Comparison of ENCODE assay signal across 9 cellular contexts in the genomic region with DNA sequence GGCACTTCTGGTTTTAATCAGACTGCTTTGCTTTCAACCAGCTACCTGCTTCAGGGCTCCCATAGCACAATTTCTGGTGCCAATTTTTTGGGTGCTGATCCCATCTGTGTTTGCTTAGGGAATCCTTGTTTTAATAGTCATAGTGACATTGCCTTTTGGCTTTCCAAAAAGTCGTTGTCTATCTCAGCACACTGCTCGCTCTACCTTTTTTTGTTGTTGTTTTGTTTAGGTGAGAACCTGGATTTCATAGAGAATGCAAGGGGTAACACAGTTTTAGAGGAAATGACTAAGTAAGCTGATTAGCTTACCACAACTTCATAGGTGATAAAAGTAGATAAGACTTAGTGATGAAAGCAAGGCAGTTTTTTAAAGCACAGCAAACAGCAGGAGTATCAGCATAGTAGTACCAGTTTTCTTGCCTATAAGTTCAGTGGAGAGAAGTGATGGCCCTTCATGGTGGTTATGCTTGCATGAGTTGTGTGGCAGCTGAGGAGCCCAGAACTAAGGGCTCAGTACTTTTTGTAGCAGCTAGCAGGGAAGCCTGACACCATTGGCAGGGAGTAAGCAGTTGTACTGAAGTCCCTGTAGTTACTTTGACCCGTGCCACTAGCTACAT. TPM values are rescaled to one million over a fixed set of nuclear protein-coding genes. Genes with fewer than 3 reads are reported as not detected.
DNase-seq lines count a peak whose midpoint lies in the region; ATAC-seq, FAIRE-seq and TF ChIP-seq lines count a peak whose summit lies in the region.
"Had no signal": no experiment of that assay in that cellular context is flagged by ENCODE, and none has a peak within 500 bp of the region (broad histone marks: within the 10 kb centered on the region; RNA-seq: fewer than 3 reads in every experiment).

No MANE protein-coding gene starts in this region.

- no peak for ATAC-seq in GM18511 (IDR thresholded peaks at IDR 0.05; ENCODE audit: unreplicated experiment)

- peaks cover 5% of the 10 kb centered on the region for H3K9me1 ChIP-seq in keratinocyte (ENCODE audit: control insufficient read depth, extremely low read depth, insufficient read depth, low read length)

- H3K36me3 Mint-ChIP-seq in activated CD4-positive, alpha-beta memory T cell treated with anti-CD3 and anti-CD28 coated beads for 36 hours = no peaks in the 10 kb centered on the region
- H3K36me3 Mint-ChIP-seq: memory B cell had no signal

- H3K36me3 ChIP-seq in HEK293 (ENCODE audit: control insufficient read depth in 2 of 2, insufficient read depth in 1 of 2, low read length in 2 of 2) (no peaks in the 10 kb centered on the region), keratinocyte (ENCODE audit: control insufficient read depth in 2 of 2, extremely low read depth in 1 of 2, insufficient read depth in 2 of 2, low read length in 2 of 2) (no peaks in the 10 kb centered on the region)

- H3K27ac ChIP-seq in HEK293 (ENCODE audit: extremely low read depth, low read depth, low read length) (no peak overlapping the region), keratinocyte (ENCODE audit: control insufficient read depth, insufficient read depth, low read length) (peak overlapping the region; percentile 28)

- no peaks in the 10 kb centered on the region for H3K27me3 ChIP-seq in keratinocyte (ENCODE audit: control insufficient read depth, extremely low read depth, insufficient read depth, low read length)

- TF ChIP-seq CTCF in HEK293 (tag by site-specific recombination; IDR thresholded peaks at IDR 0.05) = no peak
- no peak for TF ChIP-seq CTCF in keratinocyte (optimal IDR thresholded peaks at IDR 0.05 in 1 of 3, IDR thresholded peaks at IDR 0.05 in 1 of 3, conservative IDR thresholded peaks at IDR 0.05 in 1 of 3; ENCODE audit: extremely low read depth in 1 of 3, insufficient read depth in 2 of 3, low read length in 3 of 3)

- H3K4me1 ChIP-seq in HEK293 (ENCODE audit: control insufficient read depth, insufficient read depth, low read length) = peaks cover 3% of the 10 kb centered on the region; the same call in 1 of the 2 replicates
- H3K4me1 ChIP-seq in keratinocyte (ENCODE audit: control insufficient read depth, extremely low read depth, insufficient read depth, low read length) = peaks cover 13% of the 10 kb centered on the region

- CTCF ChIA-PET in HEK293 (lab: Yijun Ruan, JAX) = interaction anchor here (0.6 kb wide), 2 partner anchors 160 to 994 kb away, joined by 3 to 7 read pairs; no protein-coding TSS in a partner anchor
- CTCF ChIA-PET in activated CD4-positive, alpha-beta memory T cell treated with anti-CD3 and anti-CD28 coated beads for 36 hours (lab: Charles Lee) = interaction anchor here (1.0 kb wide), 1 partner anchor 170 kb away, joined by 3 read pairs; no protein-coding TSS in a partner anchor

- H3K9me3 ChIP-seq in HEK293 (ENCODE audit: control insufficient read depth, insufficient read depth, low read depth, low read length) = no peaks in the 10 kb centered on the region
- H3K9me3 ChIP-seq in keratinocyte (ENCODE audit: control insufficient read depth, low read depth, low read length) = no peaks in the 10 kb centered on the region

- peak overlapping the region; percentile 57 for H3K4me3 Mint-ChIP-seq in activated CD4-positive, alpha-beta memory T cell treated with anti-CD3 and anti-CD28 coated beads for 36 hours
- H3K4me3 Mint-ChIP-seq: memory B cell had no signal

- DNase-seq in GM12891 (ENCODE audit: insufficient read length, low spot score) (no peak), keratinocyte (ENCODE audit: low read depth, low spot score) (no peak), NCI-H774 (lab: John Stamatoyannopoulos, UW) (no peak), kidney glomerular epithelial cell (lab: John Stamatoyannopoulos, UW) (no peak)
- no peak for DNase-seq in activated CD4-positive, alpha-beta memory T cell treated with anti-CD3 and anti-CD28 coated beads for 36 hours
- DNase-seq: NCI-H1694 treated with DMSO at 0.1 percent for 48 hours had no signal

- FAIRE-seq in GM12891 (lab: Jason Lieb, UNC) (peak; percentile 67), keratinocyte (lab: Jason Lieb, UNC) (peak; percentile 64)

- no peak overlapping the region for H2AFZ ChIP-seq in keratinocyte (ENCODE audit: control insufficient read depth, low read length)

- no peaks in the 10 kb centered on the region for H3K9me3 Mint-ChIP-seq in activated CD4-positive, alpha-beta memory T cell treated with anti-CD3 and anti-CD28 coated beads for 36 hours
- H3K9me3 Mint-ChIP-seq: memory B cell had no signal

- no peak overlapping the region for H3K9ac ChIP-seq in keratinocyte (ENCODE audit: control insufficient read depth, extremely low read depth, insufficient read depth, low read length)

- no peaks in the 10 kb centered on the region for H3K27me3 Mint-ChIP-seq in activated CD4-positive, alpha-beta memory T cell treated with anti-CD3 and anti-CD28 coated beads for 36 hours
- H3K27me3 Mint-ChIP-seq: memory B cell had no signal

- POLR2A ChIA-PET in HEK293 (lab: Yijun Ruan, JAX) = no interaction called here
- POLR2A ChIA-PET in activated CD4-positive, alpha-beta memory T cell treated with anti-CD3 and anti-CD28 coated beads for 36 hours (lab: Charles Lee) = interaction anchor here (0.6 to 1.2 kb wide), 2 partner anchors 10 to 32 kb away, joined by 3 to 4 read pairs; no protein-coding TSS in a partner anchor

- H4K20me1 ChIP-seq in keratinocyte (ENCODE audit: control insufficient read depth, extremely low read depth, insufficient read depth, low read length) = no peaks in the 10 kb centered on the region

- H3K4me1 Mint-ChIP-seq in activated CD4-positive, alpha-beta memory T cell treated with anti-CD3 and anti-CD28 coated beads for 36 hours (ENCODE audit: low read depth) = peaks cover 77% of the 10 kb centered on the region

- H3K27ac Mint-ChIP-seq in activated CD4-positive, alpha-beta memory T cell treated with anti-CD3 and anti-CD28 coated beads for 36 hours = peak overlapping the region; percentile 78
- H3K27ac Mint-ChIP-seq: memory B cell had no signal

- peaks cover 70% of the 10 kb centered on the region for H3K79me2 ChIP-seq in keratinocyte (ENCODE audit: control insufficient read depth, insufficient read depth, low read length)

- no peak overlapping the region for H3K4me3 ChIP-seq in HEK293 (ENCODE audit: low read depth, low read length)
- no peak overlapping the region for H3K4me3 ChIP-seq in keratinocyte (ENCODE audit: control insufficient read depth in 2 of 3, extremely low read depth in 1 of 3, insufficient read depth in 2 of 3, low read depth in 1 of 3, low read length in 3 of 3)

- no peak for TF ChIP-seq POLR2A in GM12891 (IDR thresholded peaks at IDR 0.05; ENCODE audit: low read depth, low read length)

- intact Hi-C loops in activated CD4-positive, alpha-beta memory T cell treated with anti-CD3 and anti-CD28 coated beads for 36 hours (cut with micrococcal nuclease) = loop anchor here (1.0 to 2.0 kb wide), 2 partner anchors 21 to 31 kb away; partner anchors contain the start of gene NEK7

- dilution Hi-C loops in keratinocyte (cut with MboI; ENCODE audit: extremely low pct_ligation_motif_present, low sequenced_read_pairs) = no loop called here

- peak overlapping the region; percentile 55 for H3K4me2 ChIP-seq in keratinocyte (ENCODE audit: control insufficient read depth, extremely low read depth, insufficient read depth, low read depth, low read length)

TF ChIP-seq in GM12891, 5 proteins besides CTCF, POLR2A, EP300 and RAD21:
- TF ChIP-seq SPI1 (IDR thresholded peaks at IDR 0.05; ENCODE audit: low read depth, low read length) = no peak
- TF ChIP-seq POU2F2 (IDR thresholded peaks at IDR 0.05; ENCODE audit: low read depth, low read length) = no peak
- TF ChIP-seq POLR2AphosphoS5 (IDR thresholded peaks at IDR 0.05; ENCODE audit: low read depth, low read length) = no peak
- no peak for TF ChIP-seq PAX5 (IDR thresholded peaks at IDR 0.05; ENCODE audit: insufficient read depth, low read length, severe bottlenecking)
- TF ChIP-seq TAF1 (IDR thresholded peaks at IDR 0.05; ENCODE audit: low read depth, low read length) = no peak
TF ChIP-seq in GM12891: peak in this region for 0.

TF ChIP-seq in HEK293, 187 proteins besides CTCF, POLR2A, EP300 and RAD21:
- TF ChIP-seq FEZF1 (tag by site-specific recombination; IDR thresholded peaks at IDR 0.05) = peak; percentile 31; the same call in 1 of the 2 replicates
- no peak for TF ChIP-seq ZFP37 (tag by site-specific recombination; IDR thresholded peaks at IDR 0.05)

RNA-seq across cellular contexts. Expression of gene NEK7, which starts 31.3 kb away (rescaled TPM):
- 9.0 TPM for polyA plus RNA-seq in GM12891 (2012; ENCODE audit: low read depth, missing spikeins)
- total RNA-seq in activated CD4-positive, alpha-beta memory T cell treated with anti-CD3 and anti-CD28 coated beads for 36 hours = 10 to 100 TPM; 61.6 to 62.0 TPM
- 40.4 to 56.8 TPM (median 41.3 TPM) in 3 replicates for polyA plus RNA-seq in keratinocyte
- 29.8 TPM for polyA plus RNA-seq in keratinocyte (2011; ENCODE audit: low read depth)
- 30.0 and 75.8 TPM in 2 replicates for polyA plus RNA-seq in keratinocyte (2011; cell fraction: cytosol; rRNA removed)
- polyA plus RNA-seq in keratinocyte (2011; cell fraction: nucleus; rRNA removed) = 40.0 and 47.9 TPM in 2 replicates
- polyA plus RNA-seq in keratinocyte (2012; ENCODE audit: low replicate concordance) = 19.9 and 21.2 TPM in 2 replicates
- 7.9 to 95.7 TPM (median 61.2 TPM) in 3 replicates for polyA minus RNA-seq in keratinocyte
- 45.1 TPM for polyA minus RNA-seq in keratinocyte (2011; cell fraction: cytosol; rRNA and poly(A)+ RNA removed)
- polyA minus RNA-seq in keratinocyte (2011; cell fraction: nucleus; rRNA and poly(A)+ RNA removed) = 22.3 and 61.3 TPM in 2 replicates
